In the genomic region with DNA sequence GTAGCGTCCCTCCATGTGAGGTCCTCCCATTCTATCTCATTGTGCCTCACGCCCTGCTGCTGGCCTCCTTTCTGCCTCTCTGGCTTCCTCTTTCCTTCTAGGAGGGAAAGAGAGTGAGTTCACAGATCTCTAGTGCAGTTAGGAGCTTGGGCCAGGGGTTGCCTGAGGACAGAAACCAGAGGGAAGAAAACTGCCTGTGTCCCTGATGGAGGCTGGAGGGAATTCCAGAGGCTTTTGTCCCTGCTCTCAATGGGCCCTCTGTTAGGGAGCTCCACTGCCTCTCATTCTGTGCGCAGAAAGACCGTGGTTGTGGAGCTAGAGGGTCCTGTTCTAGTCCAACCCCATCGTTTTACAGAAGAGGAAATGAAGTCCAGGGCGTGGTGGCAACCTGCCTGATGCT, we compare ENCODE assay signal across 12 cellular contexts. TPM values are rescaled to one million over a fixed set of nuclear protein-coding genes. Genes with fewer than 3 reads are reported as not detected.
DNase-seq lines count a peak whose midpoint lies in the region; ATAC-seq and TF ChIP-seq lines count a peak whose summit lies in the region.
"Had no signal": no experiment of that assay in that cellular context is flagged by ENCODE, and none has a peak within 500 bp of the region (broad histone marks: within the 10 kb centered on the region; RNA-seq: fewer than 3 reads in every experiment).

No MANE protein-coding gene starts in this region.

- peaks cover 0 to 10% (median 4%) of the 10 kb centered on the region in 4 donors for H3K36me3 ChIP-seq in upper lobe of left lung

- TF ChIP-seq EP300 in upper lobe of left lung (IDR thresholded peaks at IDR 0.05) = no peak

- no peak for TF ChIP-seq POLR2A in upper lobe of left lung (IDR thresholded peaks at IDR 0.05)

- peak overlapping the region; percentile 1 to 77 (median 66) for H3K27ac ChIP-seq in upper lobe of left lung

- ATAC-seq in upper lobe of left lung (ENCODE audit: low FRiP score in 2 of 2) (no peak), GM21390 (IDR thresholded peaks at IDR 0.05; ENCODE audit: unreplicated experiment) (no peak), HG03342 (IDR thresholded peaks at IDR 0.05; ENCODE audit: unreplicated experiment) (no peak)
- no peak for ATAC-seq in activated naive CD8-positive, alpha-beta T cell treated with anti-CD3 and anti-CD28 coated beads, Interleukin-2, amount 50 U/mL, for 24 hours
- ATAC-seq: activated T-helper 17 cell treated with anti-CD3 and anti-CD28 coated beads, Interleukin-2, amount 50 U/mL, for 72 hours had no signal

- H3K4me1 Mint-ChIP-seq in activated naive CD8-positive, alpha-beta T cell treated with anti-CD3 and anti-CD28 coated beads, Interleukin-2, amount 50 U/mL, for 24 hours = peaks cover 6% of the 10 kb centered on the region
- H3K4me1 Mint-ChIP-seq: activated T-helper 17 cell treated with anti-CD3 and anti-CD28 coated beads, Interleukin-2, amount 50 U/mL, for 72 hours had no signal

- H3K27me3 Mint-ChIP-seq in activated naive CD8-positive, alpha-beta T cell treated with anti-CD3 and anti-CD28 coated beads, Interleukin-2, amount 50 U/mL, for 24 hours = peaks cover 11% of the 10 kb centered on the region
- H3K27me3 Mint-ChIP-seq: activated T-helper 17 cell treated with anti-CD3 and anti-CD28 coated beads, Interleukin-2, amount 50 U/mL, for 72 hours had no signal

- H3K27ac Mint-ChIP-seq in activated naive CD8-positive, alpha-beta T cell treated with anti-CD3 and anti-CD28 coated beads, Interleukin-2, amount 50 U/mL, for 24 hours = no peak overlapping the region
- H3K27ac Mint-ChIP-seq: activated T-helper 17 cell treated with anti-CD3 and anti-CD28 coated beads, Interleukin-2, amount 50 U/mL, for 72 hours; T-helper 2 cell treated with Interferon-gamma antibody and Interleukin-4, amounts not matched to agents 5 μg/mL and 100 μg/mL, for 36 hours had no signal

- no peaks in the 10 kb centered on the region for H3K27me3 ChIP-seq in upper lobe of left lung

- H3K4me3 Mint-ChIP-seq in activated naive CD8-positive, alpha-beta T cell treated with anti-CD3 and anti-CD28 coated beads, Interleukin-2, amount 50 U/mL, for 24 hours = no peak overlapping the region
- H3K4me3 Mint-ChIP-seq: activated T-helper 17 cell treated with anti-CD3 and anti-CD28 coated beads, Interleukin-2, amount 50 U/mL, for 72 hours; T-helper 2 cell treated with Interferon-gamma antibody and Interleukin-4, amounts not matched to agents 5 μg/mL and 100 μg/mL, for 36 hours had no signal

- TF ChIP-seq CTCF in upper lobe of left lung (IDR thresholded peaks at IDR 0.05) = no peak

- DNase-seq in SIG-M5 treated with dmso at 0.1 percent for 504 hours (lab: John Stamatoyannopoulos, UW; ENCODE audit: unreplicated experiment) (peak; percentile 32), SIG-M5 (lab: John Stamatoyannopoulos, UW) (no peak), cerebellum (ENCODE audit: low spot score) (peak; percentile 38), middle frontal gyrus (ENCODE audit: extremely low spot score, low spot score) (peak; percentile 34), upper lobe of left lung (no peak)
- DNase-seq in activated naive CD8-positive, alpha-beta T cell treated with anti-CD3 and anti-CD28 coated beads, Interleukin-2, amount 50 U/mL, for 24 hours = no peak

- H3K4me1 ChIP-seq in upper lobe of left lung = peaks cover 43 to 47% (median 44%) of the 10 kb centered on the region in 4 donors

- H3K9me3 ChIP-seq in upper lobe of left lung = no peaks in the 10 kb centered on the region

- H3K9me3 Mint-ChIP-seq in activated naive CD8-positive, alpha-beta T cell treated with anti-CD3 and anti-CD28 coated beads, Interleukin-2, amount 50 U/mL, for 24 hours = no peaks in the 10 kb centered on the region
- H3K9me3 Mint-ChIP-seq: activated T-helper 17 cell treated with anti-CD3 and anti-CD28 coated beads, Interleukin-2, amount 50 U/mL, for 72 hours; T-helper 2 cell treated with Interferon-gamma antibody and Interleukin-4, amounts not matched to agents 5 μg/mL and 100 μg/mL, for 36 hours had no signal

- H3K4me3 ChIP-seq in upper lobe of left lung = no peak overlapping the region

- no peaks in the 10 kb centered on the region for H3K36me3 Mint-ChIP-seq in activated naive CD8-positive, alpha-beta T cell treated with anti-CD3 and anti-CD28 coated beads, Interleukin-2, amount 50 U/mL, for 24 hours (ENCODE audit: low read depth)

- 65 to 68% methylated on average over 4 to 6 of the region's 6 CpGs for WGBS in upper lobe of left lung, 2 donors

RNA-seq across cellular contexts. Expression of gene MARVELD1, which starts 4.6 kb away (rescaled TPM):
- total RNA-seq in cerebellum = 3.6 TPM
- 10 to 100 TPM; 18.2 to 62.7 (median 31.8) TPM for total RNA-seq in upper lobe of left lung

RNA-seq across cellular contexts. Expression of gene ZFYVE27, which starts 18.8 kb away (rescaled TPM):
- total RNA-seq in cerebellum (38.5 TPM), upper lobe of left lung (10 to 100 TPM; 20.5 to 51.3 (median 26.4) TPM)

RNA-seq across cellular contexts. Expression of gene AVPI1, which starts 31.1 kb away (rescaled TPM):
- 1.3 TPM for total RNA-seq in cerebellum
- total RNA-seq in upper lobe of left lung = 10 to 100 TPM; 25.2 to 62.5 (median 45.0) TPM

RNA-seq across cellular contexts. Expression of gene SFRP5, which starts 53.6 kb away (rescaled TPM):
- total RNA-seq in cerebellum = 1.5 TPM
- 10 to 100 TPM in 1 of 6 donors, 1 to 10 TPM in 4, under 1 TPM in 1; 0.69 to 14.9 (median 3.6) TPM for total RNA-seq in upper lobe of left lung
- total RNA-seq: A172; activated T-helper 17 cell treated with anti-CD3 and anti-CD28 coated beads, Interleukin-2, amount 50 U/mL, for 72 hours; dermis microvascular lymphatic vessel endothelial cell had no signal

Comparison
In these comparisons a context has a peak if more than half of its experiments do, and no peak if none do; other contexts are left out.
1. DNase-seq: peak in SIG-M5 treated with dmso at 0.1 percent for 504 hours (single experiment), cerebellum (single experiment) and middle frontal gyrus (single experiment); none in SIG-M5 (single experiment), upper lobe of left lung (0 of 2) and activated naive CD8-positive, alpha-beta T cell treated with anti-CD3 and anti-CD28 coated beads, Interleukin-2, amount 50 U/mL, for 24 hours (single experiment).
2. RNA of gene AVPI1, which starts 31.1 kb away (total RNA-seq): 25.2 to 62.5 TPM in upper lobe of left lung; 1.3 TPM in cerebellum (single experiment); every median in the first group is over 10 times any median in the second.